ENCODE assay signal across 1 cellular context in the genomic region with DNA sequence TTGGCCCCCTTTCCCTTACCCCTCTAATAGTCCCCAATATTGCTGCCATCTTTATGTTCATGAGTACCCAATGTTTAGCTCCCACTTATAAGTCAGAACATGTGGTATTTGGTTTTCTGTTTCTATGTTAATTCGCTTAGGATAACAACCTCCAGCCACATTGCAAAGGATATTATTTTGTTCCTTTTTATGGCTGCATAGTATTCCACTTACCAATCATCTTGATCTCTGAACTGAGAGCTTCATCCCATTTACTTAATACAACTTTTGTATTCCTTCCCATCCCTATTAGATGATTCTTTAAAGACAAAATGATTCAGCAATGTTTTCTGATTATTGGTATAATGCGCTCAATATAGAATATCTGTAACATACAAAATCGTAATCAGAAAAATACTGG.
TF ChIP-seq lines count a peak whose summit lies in the region.

No MANE protein-coding gene starts in this region.

TF ChIP-seq in K562, 482 proteins besides CTCF, POLR2A, EP300 and RAD21 (continued from another document and continues in another):
- TF ChIP-seq, protein P1, sequence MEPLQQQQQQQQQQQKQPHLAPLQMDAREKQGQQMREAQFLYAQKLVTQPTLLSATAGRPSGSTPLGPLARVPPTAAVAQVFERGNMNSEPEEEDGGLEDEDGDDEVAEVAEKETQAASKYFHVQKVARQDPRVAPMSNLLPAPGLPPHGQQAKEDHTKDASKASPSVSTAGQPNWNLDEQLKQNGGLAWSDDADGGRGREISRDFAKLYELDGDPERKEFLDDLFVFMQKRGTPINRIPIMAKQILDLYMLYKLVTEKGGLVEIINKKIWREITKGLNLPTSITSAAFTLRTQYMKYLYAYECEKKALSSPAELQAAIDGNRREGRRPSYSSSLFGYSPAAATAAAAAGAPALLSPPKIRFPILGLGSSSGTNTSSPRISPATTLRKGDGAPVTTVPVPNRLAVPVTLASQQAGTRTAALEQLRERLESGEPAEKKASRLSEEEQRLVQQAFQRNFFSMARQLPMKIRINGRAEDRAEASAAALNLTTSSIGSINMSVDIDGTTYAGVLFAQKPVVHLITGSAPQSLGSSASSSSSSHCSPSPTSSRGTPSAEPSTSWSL (CRISPR knock-in tag; IDR thresholded peaks at IDR 0.05; ENCODE audit: borderline replicate concordance) = no peak
- TF ChIP-seq ZNF384 (IDR thresholded peaks at IDR 0.05; ENCODE audit: low read depth, low read length) (no peak), ZNF282 (CRISPR knock-in tag; IDR thresholded peaks at IDR 0.05) (no peak), FOXK1 (CRISPR knock-in tag; IDR thresholded peaks at IDR 0.05; ENCODE audit: borderline replicate concordance) (no peak), CHCHD3 (CRISPR knock-in tag; IDR thresholded peaks at IDR 0.05) (no peak), SUPT5H (IDR thresholded peaks at IDR 0.05) (0 out of 2 replicates have a peak, but pooled peaks have one; percentile 23), MCM5 (IDR thresholded peaks at IDR 0.05; ENCODE audit: low read depth) (no peak), POLR2B (IDR thresholded peaks at IDR 0.05; ENCODE audit: low read depth, partially characterized antibody) (peak; percentile 21), ZC3H4 (CRISPR knock-in tag; IDR thresholded peaks at IDR 0.05; ENCODE audit: borderline replicate concordance) (no peak), KDM5B (IDR thresholded peaks at IDR 0.05; ENCODE audit: insufficient replicate concordance, low read depth, low read length) (no peak), NELFE (IDR thresholded peaks at IDR 0.05; ENCODE audit: insufficient read depth, insufficient read length) (no peak), ZKSCAN1 (IDR thresholded peaks at IDR 0.05; ENCODE audit: low read depth, low read length) (no peak), CBX8 (IDR thresholded peaks at IDR 0.05; ENCODE audit: borderline replicate concordance, extremely low read depth, low read depth, low read length, poor library complexity, severe bottlenecking) (no peak), HDAC2 (IDR thresholded peaks at IDR 0.05) (peak; percentile 53; the same call in 1 of the 2 replicates), ZNF347 (CRISPR knock-in tag; IDR thresholded peaks at IDR 0.05; ENCODE audit: low read depth) (no peak), E2F3 (CRISPR knock-in tag; IDR thresholded peaks at IDR 0.05) (no peak), MCM2 (IDR thresholded peaks at IDR 0.05; ENCODE audit: low read depth) (no peak), HSF4 (CRISPR knock-in tag; IDR thresholded peaks at IDR 0.05; ENCODE audit: borderline replicate concordance) (no peak)
- TF ChIP-seq, protein P2, sequence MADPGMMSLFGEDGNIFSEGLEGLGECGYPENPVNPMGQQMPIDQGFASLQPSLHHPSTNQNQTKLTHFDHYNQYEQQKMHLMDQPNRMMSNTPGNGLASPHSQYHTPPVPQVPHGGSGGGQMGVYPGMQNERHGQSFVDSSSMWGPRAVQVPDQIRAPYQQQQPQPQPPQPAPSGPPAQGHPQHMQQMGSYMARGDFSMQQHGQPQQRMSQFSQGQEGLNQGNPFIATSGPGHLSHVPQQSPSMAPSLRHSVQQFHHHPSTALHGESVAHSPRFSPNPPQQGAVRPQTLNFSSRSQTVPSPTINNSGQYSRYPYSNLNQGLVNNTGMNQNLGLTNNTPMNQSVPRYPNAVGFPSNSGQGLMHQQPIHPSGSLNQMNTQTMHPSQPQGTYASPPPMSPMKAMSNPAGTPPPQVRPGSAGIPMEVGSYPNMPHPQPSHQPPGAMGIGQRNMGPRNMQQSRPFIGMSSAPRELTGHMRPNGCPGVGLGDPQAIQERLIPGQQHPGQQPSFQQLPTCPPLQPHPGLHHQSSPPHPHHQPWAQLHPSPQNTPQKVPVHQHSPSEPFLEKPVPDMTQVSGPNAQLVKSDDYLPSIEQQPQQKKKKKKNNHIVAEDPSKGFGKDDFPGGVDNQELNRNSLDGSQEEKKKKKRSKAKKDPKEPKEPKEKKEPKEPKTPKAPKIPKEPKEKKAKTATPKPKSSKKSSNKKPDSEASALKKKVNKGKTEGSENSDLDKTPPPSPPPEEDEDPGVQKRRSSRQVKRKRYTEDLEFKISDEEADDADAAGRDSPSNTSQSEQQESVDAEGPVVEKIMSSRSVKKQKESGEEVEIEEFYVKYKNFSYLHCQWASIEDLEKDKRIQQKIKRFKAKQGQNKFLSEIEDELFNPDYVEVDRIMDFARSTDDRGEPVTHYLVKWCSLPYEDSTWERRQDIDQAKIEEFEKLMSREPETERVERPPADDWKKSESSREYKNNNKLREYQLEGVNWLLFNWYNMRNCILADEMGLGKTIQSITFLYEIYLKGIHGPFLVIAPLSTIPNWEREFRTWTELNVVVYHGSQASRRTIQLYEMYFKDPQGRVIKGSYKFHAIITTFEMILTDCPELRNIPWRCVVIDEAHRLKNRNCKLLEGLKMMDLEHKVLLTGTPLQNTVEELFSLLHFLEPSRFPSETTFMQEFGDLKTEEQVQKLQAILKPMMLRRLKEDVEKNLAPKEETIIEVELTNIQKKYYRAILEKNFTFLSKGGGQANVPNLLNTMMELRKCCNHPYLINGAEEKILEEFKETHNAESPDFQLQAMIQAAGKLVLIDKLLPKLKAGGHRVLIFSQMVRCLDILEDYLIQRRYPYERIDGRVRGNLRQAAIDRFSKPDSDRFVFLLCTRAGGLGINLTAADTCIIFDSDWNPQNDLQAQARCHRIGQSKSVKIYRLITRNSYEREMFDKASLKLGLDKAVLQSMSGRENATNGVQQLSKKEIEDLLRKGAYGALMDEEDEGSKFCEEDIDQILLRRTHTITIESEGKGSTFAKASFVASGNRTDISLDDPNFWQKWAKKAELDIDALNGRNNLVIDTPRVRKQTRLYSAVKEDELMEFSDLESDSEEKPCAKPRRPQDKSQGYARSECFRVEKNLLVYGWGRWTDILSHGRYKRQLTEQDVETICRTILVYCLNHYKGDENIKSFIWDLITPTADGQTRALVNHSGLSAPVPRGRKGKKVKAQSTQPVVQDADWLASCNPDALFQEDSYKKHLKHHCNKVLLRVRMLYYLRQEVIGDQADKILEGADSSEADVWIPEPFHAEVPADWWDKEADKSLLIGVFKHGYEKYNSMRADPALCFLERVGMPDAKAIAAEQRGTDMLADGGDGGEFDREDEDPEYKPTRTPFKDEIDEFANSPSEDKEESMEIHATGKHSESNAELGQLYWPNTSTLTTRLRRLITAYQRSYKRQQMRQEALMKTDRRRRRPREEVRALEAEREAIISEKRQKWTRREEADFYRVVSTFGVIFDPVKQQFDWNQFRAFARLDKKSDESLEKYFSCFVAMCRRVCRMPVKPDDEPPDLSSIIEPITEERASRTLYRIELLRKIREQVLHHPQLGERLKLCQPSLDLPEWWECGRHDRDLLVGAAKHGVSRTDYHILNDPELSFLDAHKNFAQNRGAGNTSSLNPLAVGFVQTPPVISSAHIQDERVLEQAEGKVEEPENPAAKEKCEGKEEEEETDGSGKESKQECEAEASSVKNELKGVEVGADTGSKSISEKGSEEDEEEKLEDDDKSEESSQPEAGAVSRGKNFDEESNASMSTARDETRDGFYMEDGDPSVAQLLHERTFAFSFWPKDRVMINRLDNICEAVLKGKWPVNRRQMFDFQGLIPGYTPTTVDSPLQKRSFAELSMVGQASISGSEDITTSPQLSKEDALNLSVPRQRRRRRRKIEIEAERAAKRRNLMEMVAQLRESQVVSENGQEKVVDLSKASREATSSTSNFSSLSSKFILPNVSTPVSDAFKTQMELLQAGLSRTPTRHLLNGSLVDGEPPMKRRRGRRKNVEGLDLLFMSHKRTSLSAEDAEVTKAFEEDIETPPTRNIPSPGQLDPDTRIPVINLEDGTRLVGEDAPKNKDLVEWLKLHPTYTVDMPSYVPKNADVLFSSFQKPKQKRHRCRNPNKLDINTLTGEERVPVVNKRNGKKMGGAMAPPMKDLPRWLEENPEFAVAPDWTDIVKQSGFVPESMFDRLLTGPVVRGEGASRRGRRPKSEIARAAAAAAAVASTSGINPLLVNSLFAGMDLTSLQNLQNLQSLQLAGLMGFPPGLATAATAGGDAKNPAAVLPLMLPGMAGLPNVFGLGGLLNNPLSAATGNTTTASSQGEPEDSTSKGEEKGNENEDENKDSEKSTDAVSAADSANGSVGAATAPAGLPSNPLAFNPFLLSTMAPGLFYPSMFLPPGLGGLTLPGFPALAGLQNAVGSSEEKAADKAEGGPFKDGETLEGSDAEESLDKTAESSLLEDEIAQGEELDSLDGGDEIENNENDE (IDR thresholded peaks at IDR 0.05; ENCODE audit: low read depth, low read length) = no peak
- TF ChIP-seq, protein P3, sequence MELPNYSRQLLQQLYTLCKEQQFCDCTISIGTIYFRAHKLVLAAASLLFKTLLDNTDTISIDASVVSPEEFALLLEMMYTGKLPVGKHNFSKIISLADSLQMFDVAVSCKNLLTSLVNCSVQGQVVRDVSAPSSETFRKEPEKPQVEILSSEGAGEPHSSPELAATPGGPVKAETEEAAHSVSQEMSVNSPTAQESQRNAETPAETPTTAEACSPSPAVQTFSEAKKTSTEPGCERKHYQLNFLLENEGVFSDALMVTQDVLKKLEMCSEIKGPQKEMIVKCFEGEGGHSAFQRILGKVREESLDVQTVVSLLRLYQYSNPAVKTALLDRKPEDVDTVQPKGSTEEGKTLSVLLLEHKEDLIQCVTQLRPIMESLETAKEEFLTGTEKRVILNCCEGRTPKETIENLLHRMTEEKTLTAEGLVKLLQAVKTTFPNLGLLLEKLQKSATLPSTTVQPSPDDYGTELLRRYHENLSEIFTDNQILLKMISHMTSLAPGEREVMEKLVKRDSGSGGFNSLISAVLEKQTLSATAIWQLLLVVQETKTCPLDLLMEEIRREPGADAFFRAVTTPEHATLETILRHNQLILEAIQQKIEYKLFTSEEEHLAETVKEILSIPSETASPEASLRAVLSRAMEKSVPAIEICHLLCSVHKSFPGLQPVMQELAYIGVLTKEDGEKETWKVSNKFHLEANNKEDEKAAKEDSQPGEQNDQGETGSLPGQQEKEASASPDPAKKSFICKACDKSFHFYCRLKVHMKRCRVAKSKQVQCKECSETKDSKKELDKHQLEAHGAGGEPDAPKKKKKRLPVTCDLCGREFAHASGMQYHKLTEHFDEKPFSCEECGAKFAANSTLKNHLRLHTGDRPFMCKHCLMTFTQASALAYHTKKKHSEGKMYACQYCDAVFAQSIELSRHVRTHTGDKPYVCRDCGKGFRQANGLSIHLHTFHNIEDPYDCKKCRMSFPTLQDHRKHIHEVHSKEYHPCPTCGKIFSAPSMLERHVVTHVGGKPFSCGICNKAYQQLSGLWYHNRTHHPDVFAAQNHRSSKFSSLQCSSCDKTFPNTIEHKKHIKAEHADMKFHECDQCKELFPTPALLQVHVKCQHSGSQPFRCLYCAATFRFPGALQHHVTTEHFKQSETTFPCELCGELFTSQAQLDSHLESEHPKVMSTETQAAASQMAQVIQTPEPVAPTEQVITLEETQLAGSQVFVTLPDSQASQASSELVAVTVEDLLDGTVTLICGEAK (IDR thresholded peaks at IDR 0.05) = no peak
- TF ChIP-seq, protein P3 (CRISPR knock-in tag; IDR thresholded peaks at IDR 0.05) = no peak
- TF ChIP-seq, protein P4, sequence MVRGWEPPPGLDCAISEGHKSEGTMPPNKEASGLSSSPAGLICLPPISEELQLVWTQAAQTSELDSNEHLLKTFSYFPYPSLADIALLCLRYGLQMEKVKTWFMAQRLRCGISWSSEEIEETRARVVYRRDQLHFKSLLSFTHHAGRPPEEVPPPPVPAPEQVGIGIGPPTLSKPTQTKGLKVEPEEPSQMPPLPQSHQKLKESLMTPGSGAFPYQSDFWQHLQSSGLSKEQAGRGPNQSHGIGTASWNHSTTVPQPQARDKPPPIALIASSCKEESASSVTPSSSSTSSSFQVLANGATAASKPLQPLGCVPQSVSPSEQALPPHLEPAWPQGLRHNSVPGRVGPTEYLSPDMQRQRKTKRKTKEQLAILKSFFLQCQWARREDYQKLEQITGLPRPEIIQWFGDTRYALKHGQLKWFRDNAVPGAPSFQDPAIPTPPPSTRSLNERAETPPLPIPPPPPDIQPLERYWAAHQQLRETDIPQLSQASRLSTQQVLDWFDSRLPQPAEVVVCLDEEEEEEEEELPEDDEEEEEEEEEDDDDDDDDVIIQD (CRISPR knock-in tag; IDR thresholded peaks at IDR 0.05) = no peak
- TF ChIP-seq, protein P5, sequence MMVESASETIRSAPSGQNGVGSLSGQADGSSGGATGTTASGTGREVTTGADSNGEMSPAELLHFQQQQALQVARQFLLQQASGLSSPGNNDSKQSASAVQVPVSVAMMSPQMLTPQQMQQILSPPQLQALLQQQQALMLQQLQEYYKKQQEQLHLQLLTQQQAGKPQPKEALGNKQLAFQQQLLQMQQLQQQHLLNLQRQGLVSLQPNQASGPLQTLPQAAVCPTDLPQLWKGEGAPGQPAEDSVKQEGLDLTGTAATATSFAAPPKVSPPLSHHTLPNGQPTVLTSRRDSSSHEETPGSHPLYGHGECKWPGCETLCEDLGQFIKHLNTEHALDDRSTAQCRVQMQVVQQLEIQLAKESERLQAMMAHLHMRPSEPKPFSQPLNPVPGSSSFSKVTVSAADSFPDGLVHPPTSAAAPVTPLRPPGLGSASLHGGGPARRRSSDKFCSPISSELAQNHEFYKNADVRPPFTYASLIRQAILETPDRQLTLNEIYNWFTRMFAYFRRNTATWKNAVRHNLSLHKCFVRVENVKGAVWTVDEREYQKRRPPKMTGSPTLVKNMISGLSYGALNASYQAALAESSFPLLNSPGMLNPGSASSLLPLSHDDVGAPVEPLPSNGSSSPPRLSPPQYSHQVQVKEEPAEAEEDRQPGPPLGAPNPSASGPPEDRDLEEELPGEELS (CRISPR knock-in tag; IDR thresholded peaks at IDR 0.05; ENCODE audit: borderline replicate concordance) = no peak
